In genomic region chr2:8281234-8281633, GRCh38 we compare ENCODE assay signal across 12 cellular contexts.
A peak's percentile ranks its signal among the peaks of the same experiment; 100 is the strongest.
DNase-seq lines count a peak whose midpoint lies in the region; ATAC-seq and TF ChIP-seq lines count a peak whose summit lies in the region.
"Had no signal": no experiment of that assay in that cellular context is flagged by ENCODE, and none has a peak within 500 bp of the region (broad histone marks: within the 10 kb centered on the region; RNA-seq: fewer than 3 reads in every experiment).

No MANE protein-coding gene starts in this region.

- H3K36me3 ChIP-seq in CD4-positive, alpha-beta memory T cell (ENCODE audit: insufficient read depth, low read length): no peaks in the 10 kb centered on the region
- H3K36me3 ChIP-seq in CD8-positive, alpha-beta memory T cell (ENCODE audit: insufficient read depth, low read length): no peaks in the 10 kb centered on the region
- H3K36me3 ChIP-seq in mucosa of rectum (ENCODE audit: control insufficient read depth in 2 of 2, insufficient read depth in 2 of 2, low read length in 2 of 2) (no peaks in the 10 kb centered on the region), gastrocnemius medialis (no peaks in the 10 kb centered on the region)
- H3K36me3 ChIP-seq: HAP-1, SJSA1 had no signal

- H3K9me3 Mint-ChIP-seq in CD4-positive, alpha-beta memory T cell: no peaks in the 10 kb centered on the region
- no peaks in the 10 kb centered on the region for H3K9me3 Mint-ChIP-seq in CD8-positive, alpha-beta memory T cell
- H3K9me3 Mint-ChIP-seq in dendritic cell treated with granulocyte-macrophage colony-stimulating factor and Interleukin-4, amounts not matched to agents 40 ng/mL and 50 ng/mL, for 4 days: peaks cover under 1% of the 10 kb centered on the region

- peaks cover 12 to 49% (median 32%) of the 10 kb centered on the region in 4 donors for H3K4me1 Mint-ChIP-seq in CD4-positive, alpha-beta memory T cell
- H3K4me1 Mint-ChIP-seq in CD8-positive, alpha-beta memory T cell: peaks cover 39 to 46% (median 44%) of the 10 kb centered on the region in 3 donors
- H3K4me1 Mint-ChIP-seq in dendritic cell treated with granulocyte-macrophage colony-stimulating factor and Interleukin-4, amounts not matched to agents 40 ng/mL and 50 ng/mL, for 4 days (ENCODE audit: low read depth): peaks cover 38% of the 10 kb centered on the region

- H3K27ac Mint-ChIP-seq in CD4-positive, alpha-beta memory T cell: peak overlapping the region in 6 of 7 donors; percentile 25 to 93 (median 66)
- peak overlapping the region in 4 of 8 donors; percentile 76 to 95 (median 86) for H3K27ac Mint-ChIP-seq in CD8-positive, alpha-beta memory T cell
- peak overlapping the region; percentile 2 for H3K27ac Mint-ChIP-seq in dendritic cell treated with granulocyte-macrophage colony-stimulating factor and Interleukin-4, amounts not matched to agents 40 ng/mL and 50 ng/mL, for 4 days

- H3K27ac ChIP-seq in CD4-positive, alpha-beta memory T cell (ENCODE audit: low read depth, low read length): peak overlapping the region; percentile 20
- no peak overlapping the region for H3K27ac ChIP-seq in CD8-positive, alpha-beta memory T cell (ENCODE audit: low read depth, low read length)
- H3K27ac ChIP-seq in mucosa of rectum (ENCODE audit: low read depth in 2 of 2, low read length in 2 of 2): peak overlapping the region; percentile 69 to 75
- H3K27ac ChIP-seq in gastrocnemius medialis: no peak overlapping the region
- H3K27ac ChIP-seq: SJSA1 had no signal

- POLR2A ChIA-PET in CD4-positive, alpha-beta memory T cell (lab: Charles Lee; ENCODE audit: partially characterized antibody): interaction anchor here (1.5 kb wide), 1 partner anchor 33 kb away, joined by 4 read pairs; no protein-coding TSS in a partner anchor
- POLR2A ChIA-PET in CD8-positive, alpha-beta memory T cell (lab: Charles Lee): interaction anchor here (0.6 kb wide), 1 partner anchor 634 kb away, joined by 4 read pairs; no protein-coding TSS in a partner anchor

- no peaks in the 10 kb centered on the region for H3K27me3 ChIP-seq in CD4-positive, alpha-beta memory T cell (ENCODE audit: insufficient read depth, low read length)
- no peaks in the 10 kb centered on the region for H3K27me3 ChIP-seq in CD8-positive, alpha-beta memory T cell (ENCODE audit: insufficient read depth, low read length, poor library complexity, severe bottlenecking)
- H3K27me3 ChIP-seq in mucosa of rectum (ENCODE audit: control insufficient read depth in 2 of 2, insufficient read depth in 2 of 2, low read length in 2 of 2) (peaks cover 0 to 2% of the 10 kb centered on the region in 2 donors), gastrocnemius medialis (no peaks in the 10 kb centered on the region)
- H3K27me3 ChIP-seq: SJSA1 had no signal

- peak overlapping the region; percentile 43 to 63 for H3K9ac ChIP-seq in mucosa of rectum (ENCODE audit: low read depth in 1 of 2, low read length in 2 of 2)

- in situ Hi-C loops in gastrocnemius medialis (cut with MboI; ENCODE audit: low sequenced_read_pairs in 4 of 4): no loop called here

- no peak for TF ChIP-seq POLR2A in gastrocnemius medialis (IDR thresholded peaks at IDR 0.05)

- H3K4me1 ChIP-seq in CD4-positive, alpha-beta memory T cell (ENCODE audit: insufficient read depth, low read length): peaks cover 21% of the 10 kb centered on the region
- H3K4me1 ChIP-seq in CD8-positive, alpha-beta memory T cell (ENCODE audit: insufficient read depth, low read length): no peaks in the 10 kb centered on the region
- H3K4me1 ChIP-seq in mucosa of rectum (ENCODE audit: control insufficient read depth in 2 of 2, insufficient read depth in 2 of 2, low read length in 2 of 2) (peaks cover 0 to 11% of the 10 kb centered on the region in 2 donors), gastrocnemius medialis (no peaks in the 10 kb centered on the region)
- H3K4me1 ChIP-seq: HAP-1 had no signal

- H3K4me3 Mint-ChIP-seq in CD4-positive, alpha-beta memory T cell: peak overlapping the region; percentile 79 to 88 (median 84)
- H3K4me3 Mint-ChIP-seq in CD8-positive, alpha-beta memory T cell: peak overlapping the region; percentile 73 to 93 (median 90)
- no peak overlapping the region for H3K4me3 Mint-ChIP-seq in dendritic cell treated with granulocyte-macrophage colony-stimulating factor and Interleukin-4, amounts not matched to agents 40 ng/mL and 50 ng/mL, for 4 days

- DNase-seq in CD4-positive, alpha-beta memory T cell: no peak
- no peak for DNase-seq in CD8-positive, alpha-beta memory T cell
- no peak for DNase-seq in occipital lobe (lab: John Stamatoyannopoulos, UW)
- no peak for DNase-seq in gastrocnemius medialis
- DNase-seq: MV-4-11, NCI-H1930, NCI-H774 had no signal

- H3K4me3 ChIP-seq in CD4-positive, alpha-beta memory T cell (ENCODE audit: low read length in 2 of 2): peak overlapping the region in 1 of 2 donors; percentile 9
- no peak overlapping the region for H3K4me3 ChIP-seq in CD8-positive, alpha-beta memory T cell (ENCODE audit: low read length)
- H3K4me3 ChIP-seq in mucosa of rectum (ENCODE audit: low read length in 2 of 2): peak overlapping the region; percentile 49 to 51
- no peak overlapping the region for H3K4me3 ChIP-seq in gastrocnemius medialis
- H3K4me3 ChIP-seq: HAP-1, SJSA1 had no signal

- ATAC-seq in HG03520 (IDR thresholded peaks at IDR 0.05; ENCODE audit: unreplicated experiment) (no peak), gastrocnemius medialis (no peak)

- intact Hi-C loops in CD4-positive, alpha-beta memory T cell (cut with micrococcal nuclease): no loop called here
- intact Hi-C loops in dendritic cell treated with granulocyte-macrophage colony-stimulating factor and Interleukin-4, amounts not matched to agents 40 ng/mL and 50 ng/mL, for 4 days (cut with micrococcal nuclease): no loop called here
- intact Hi-C loops in gastrocnemius medialis (cut with DNase I; ENCODE audit: low total_unique reads): no loop called here

- TF ChIP-seq CTCF in gastrocnemius medialis (IDR thresholded peaks at IDR 0.05 in 4 of 5, conservative IDR thresholded peaks at IDR 0.05 in 1 of 5): no peak

- CTCF ChIA-PET in CD4-positive, alpha-beta memory T cell (lab: Charles Lee; ENCODE audit: partially characterized antibody): interaction anchor here (1.4 kb wide), 1 partner anchor 264 kb away, joined by 3 read pairs; no protein-coding TSS in a partner anchor
- CTCF ChIA-PET in CD8-positive, alpha-beta memory T cell (lab: Charles Lee): interaction anchor here (0.9 kb wide), 1 partner anchor 20 kb away, joined by 3 read pairs; no protein-coding TSS in a partner anchor

- H3K27me3 Mint-ChIP-seq in CD4-positive, alpha-beta memory T cell: no peaks in the 10 kb centered on the region
- peaks cover 0 to 5% of the 10 kb centered on the region in 2 donors for H3K27me3 Mint-ChIP-seq in CD8-positive, alpha-beta memory T cell
- peaks cover 6% of the 10 kb centered on the region for H3K27me3 Mint-ChIP-seq in dendritic cell treated with granulocyte-macrophage colony-stimulating factor and Interleukin-4, amounts not matched to agents 40 ng/mL and 50 ng/mL, for 4 days

- no peaks in the 10 kb centered on the region for H3K9me3 ChIP-seq in CD4-positive, alpha-beta memory T cell (ENCODE audit: control insufficient read depth in 1 of 2, low read length in 2 of 2)
- H3K9me3 ChIP-seq in CD8-positive, alpha-beta memory T cell (ENCODE audit: low read length): no peaks in the 10 kb centered on the region
- H3K9me3 ChIP-seq in mucosa of rectum (ENCODE audit: control insufficient read depth in 2 of 2, low read length in 2 of 2) (no peaks in the 10 kb centered on the region), gastrocnemius medialis (no peaks in the 10 kb centered on the region)
- H3K9me3 ChIP-seq: HAP-1, SJSA1 had no signal

- peaks cover 0 to 3% of the 10 kb centered on the region in 2 donors for H3K36me3 Mint-ChIP-seq in CD4-positive, alpha-beta memory T cell
- H3K36me3 Mint-ChIP-seq in CD8-positive, alpha-beta memory T cell: peaks cover 0 to 7% (median 1%) of the 10 kb centered on the region in 3 donors
- H3K36me3 Mint-ChIP-seq in dendritic cell treated with granulocyte-macrophage colony-stimulating factor and Interleukin-4, amounts not matched to agents 40 ng/mL and 50 ng/mL, for 4 days (ENCODE audit: low read depth): no peaks in the 10 kb centered on the region

Comparison
In these comparisons a context has a peak if more than half of its experiments do, and no peak if none do; other contexts are left out.
1. H3K27ac ChIP-seq: peak in CD4-positive, alpha-beta memory T cell (single experiment) and mucosa of rectum (2 of 2); none in CD8-positive, alpha-beta memory T cell (single experiment) and gastrocnemius medialis (0 of 4).
2. H3K4me3 ChIP-seq: peak in mucosa of rectum (2 of 2); none in CD8-positive, alpha-beta memory T cell (single experiment) and gastrocnemius medialis (0 of 4).